Comparison of ENCODE assay signal across 19 cellular contexts in genomic region chr7:71488308-71488707, GRCh38.
DNase-seq lines count a peak whose midpoint lies in the region; ATAC-seq and TF ChIP-seq lines count a peak whose summit lies in the region.
"Had no signal": no experiment of that assay in that cellular context is flagged by ENCODE, and none has a peak within 500 bp of the region (broad histone marks: within the 10 kb centered on the region; RNA-seq: fewer than 3 reads in every experiment).

No MANE protein-coding gene starts in this region.

- no peaks in the 10 kb centered on the region for H3K27me3 Mint-ChIP-seq in WTC11 (ENCODE audit: low read depth)
- no peaks in the 10 kb centered on the region for H3K27me3 Mint-ChIP-seq in activated T-helper 1 cell treated with anti-CD3 and anti-CD28 coated beads, Interleukin-12 subunit alpha, Interleukin-12 subunit beta, Interleukin-2, Interleukin-4 antibody, amounts not matched to agents 30 ng/mL and 10 ng/mL and 1 ng/mL, durations not matched to agents 14 hours and 24 hours and 36 hours (ENCODE audit: insufficient read depth)
- no peaks in the 10 kb centered on the region for H3K27me3 Mint-ChIP-seq in activated CD8-positive, alpha-beta T cell treated with anti-CD3 and anti-CD28 coated beads for 36 hours
- H3K27me3 Mint-ChIP-seq: natural killer cell treated with Interleukin-12 subunit alpha and Interleukin-12 subunit beta and Interleukin-15 and Interleukin-18, amount 100 ng/mL, for 72 hours had no signal

- POLR2A ChIA-PET in WTC11 (lab: Charles Lee) = interaction anchor here (0.6 kb wide), 1 partner anchor 639 kb away, joined by 3 read pairs; no protein-coding TSS in a partner anchor
- POLR2A ChIA-PET in activated CD8-positive, alpha-beta T cell treated with anti-CD3 and anti-CD28 coated beads for 36 hours (lab: Charles Lee) = no interaction called here

- peaks cover 31% of the 10 kb centered on the region for H3K36me3 Mint-ChIP-seq in WTC11
- H3K36me3 Mint-ChIP-seq in activated T-helper 1 cell treated with anti-CD3 and anti-CD28 coated beads, Interleukin-12 subunit alpha, Interleukin-12 subunit beta, Interleukin-2, Interleukin-4 antibody, amounts not matched to agents 30 ng/mL and 10 ng/mL and 1 ng/mL, durations not matched to agents 14 hours and 24 hours and 36 hours (ENCODE audit: low read depth) = no peaks in the 10 kb centered on the region
- H3K36me3 Mint-ChIP-seq in activated CD8-positive, alpha-beta T cell treated with anti-CD3 and anti-CD28 coated beads for 36 hours (ENCODE audit: low read depth) = no peaks in the 10 kb centered on the region
- H3K36me3 Mint-ChIP-seq: natural killer cell treated with Interleukin-12 subunit alpha and Interleukin-12 subunit beta and Interleukin-15 and Interleukin-18, amount 100 ng/mL, for 72 hours had no signal

- CTCF ChIA-PET in WTC11 (lab: Charles Lee) = interaction anchor here (1.2 kb wide), 1 partner anchor 15 kb away, joined by 3 read pairs; no protein-coding TSS in a partner anchor
- CTCF ChIA-PET in activated CD8-positive, alpha-beta T cell treated with anti-CD3 and anti-CD28 coated beads for 36 hours (lab: Charles Lee) = no interaction called here

- no peak overlapping the region for H3K27ac Mint-ChIP-seq in WTC11
- H3K27ac Mint-ChIP-seq in activated T-helper 1 cell treated with anti-CD3 and anti-CD28 coated beads, Interleukin-12 subunit alpha, Interleukin-12 subunit beta, Interleukin-2, Interleukin-4 antibody, amounts not matched to agents 30 ng/mL and 10 ng/mL and 1 ng/mL, durations not matched to agents 14 hours and 24 hours and 36 hours = no peak overlapping the region
- no peak overlapping the region for H3K27ac Mint-ChIP-seq in activated CD8-positive, alpha-beta T cell treated with anti-CD3 and anti-CD28 coated beads for 36 hours
- H3K27ac Mint-ChIP-seq: natural killer cell treated with Interleukin-12 subunit alpha and Interleukin-12 subunit beta and Interleukin-15 and Interleukin-18, amount 100 ng/mL, for 72 hours; T-helper 1 cell treated with Interleukin-12 subunit alpha and Interleukin-12 subunit beta and Interleukin-4 antibody, amounts not matched to agents 30 μg/mL and 1 μg/mL, for 36 hours had no signal

- DNase-seq in DMS 273 (lab: John Stamatoyannopoulos, UW; ENCODE audit: unreplicated experiment) = peak; percentile 73
- DNase-seq in DMS 273 treated with DMSO at 0.1 percent for 48 hours (lab: John Stamatoyannopoulos, UW) = no peak
- no peak for DNase-seq in WTC11 (ENCODE audit: low spot score)
- DNase-seq in fibroblast of the conjunctiva (ENCODE audit: low read depth) = peak; percentile 59
- DNase-seq in smooth muscle cell of the brain vasculature (ENCODE audit: low read depth, low spot score) = peak; percentile 39
- no peak for DNase-seq in activated T-helper 1 cell treated with anti-CD3 and anti-CD28 coated beads, Interleukin-12 subunit alpha, Interleukin-12 subunit beta, Interleukin-2, Interleukin-4 antibody, amounts not matched to agents 30 ng/mL and 10 ng/mL and 1 ng/mL, durations not matched to agents 14 hours and 24 hours and 36 hours (ENCODE audit: low spot score)
- DNase-seq in activated CD8-positive, alpha-beta T cell treated with anti-CD3 and anti-CD28 coated beads for 36 hours = no peak
- DNase-seq: activated CD4-positive, alpha-beta T cell treated with anti-CD3 and anti-CD28 coated beads, Interleukin-2, amount 50 U/mL, for 1 hour; activated naive CD4-positive, alpha-beta T cell; amygdala; effector memory CD4-positive, alpha-beta T cell; hypothalamus; kidney glomerular epithelial cell; NCI-H2107; NCI-H526 treated with DMSO at 0.1 percent for 48 hours; stimulated activated CD4-positive, alpha-beta T cell treated with anti-CD3 and anti-CD28 coated beads, Interleukin-4, amount 100 ng/mL, for 24 hours had no signal

- TF ChIP-seq CTCF in WTC11 (IDR thresholded peaks at IDR 0.05) = no peak
- no peak for TF ChIP-seq CTCF in activated CD8-positive, alpha-beta T cell treated with anti-CD3 and anti-CD28 coated beads for 36 hours (IDR thresholded peaks at IDR 0.05)

- ATAC-seq in WTC11 = peak; percentile 75
- ATAC-seq in GM18858 (IDR thresholded peaks at IDR 0.05; ENCODE audit: unreplicated experiment) = no peak
- ATAC-seq in activated CD8-positive, alpha-beta T cell treated with anti-CD3 and anti-CD28 coated beads for 36 hours = no peak
- ATAC-seq: natural killer cell treated with Interleukin-12 subunit alpha and Interleukin-12 subunit beta and Interleukin-15 and Interleukin-18, amount 100 ng/mL, for 72 hours had no signal

- intact Hi-C loops in activated T-helper 1 cell treated with anti-CD3 and anti-CD28 coated beads, Interleukin-12 subunit alpha, Interleukin-12 subunit beta, Interleukin-2, Interleukin-4 antibody, amounts not matched to agents 30 ng/mL and 10 ng/mL and 1 ng/mL, durations not matched to agents 14 hours and 24 hours and 36 hours (cut with micrococcal nuclease) = loop anchor here (10.0 kb wide), 1 partner anchor 64 kb away; no protein-coding TSS in a partner anchor
- intact Hi-C loops in activated CD8-positive, alpha-beta T cell treated with anti-CD3 and anti-CD28 coated beads for 36 hours (cut with micrococcal nuclease) = no loop called here

- H3K9me3 Mint-ChIP-seq in WTC11 = peaks cover 5% of the 10 kb centered on the region; the same call in 1 of the 2 replicates
- H3K9me3 Mint-ChIP-seq in activated T-helper 1 cell treated with anti-CD3 and anti-CD28 coated beads, Interleukin-12 subunit alpha, Interleukin-12 subunit beta, Interleukin-2, Interleukin-4 antibody, amounts not matched to agents 30 ng/mL and 10 ng/mL and 1 ng/mL, durations not matched to agents 14 hours and 24 hours and 36 hours = peaks cover 35% of the 10 kb centered on the region
- H3K9me3 Mint-ChIP-seq in activated CD8-positive, alpha-beta T cell treated with anti-CD3 and anti-CD28 coated beads for 36 hours = peaks cover 7% of the 10 kb centered on the region

- H3K4me3 Mint-ChIP-seq in WTC11 = no peak overlapping the region
- no peak overlapping the region for H3K4me3 Mint-ChIP-seq in activated T-helper 1 cell treated with anti-CD3 and anti-CD28 coated beads, Interleukin-12 subunit alpha, Interleukin-12 subunit beta, Interleukin-2, Interleukin-4 antibody, amounts not matched to agents 30 ng/mL and 10 ng/mL and 1 ng/mL, durations not matched to agents 14 hours and 24 hours and 36 hours
- no peak overlapping the region for H3K4me3 Mint-ChIP-seq in activated CD8-positive, alpha-beta T cell treated with anti-CD3 and anti-CD28 coated beads for 36 hours
- H3K4me3 Mint-ChIP-seq: natural killer cell treated with Interleukin-12 subunit alpha and Interleukin-12 subunit beta and Interleukin-15 and Interleukin-18, amount 100 ng/mL, for 72 hours; T-helper 1 cell treated with Interleukin-12 subunit alpha and Interleukin-12 subunit beta and Interleukin-4 antibody, amounts not matched to agents 30 μg/mL and 1 μg/mL, for 36 hours had no signal

- H3K4me1 Mint-ChIP-seq in WTC11 = peaks cover 12% of the 10 kb centered on the region
- H3K4me1 Mint-ChIP-seq in activated T-helper 1 cell treated with anti-CD3 and anti-CD28 coated beads, Interleukin-12 subunit alpha, Interleukin-12 subunit beta, Interleukin-2, Interleukin-4 antibody, amounts not matched to agents 30 ng/mL and 10 ng/mL and 1 ng/mL, durations not matched to agents 14 hours and 24 hours and 36 hours (ENCODE audit: low read depth) = no peaks in the 10 kb centered on the region
- no peaks in the 10 kb centered on the region for H3K4me1 Mint-ChIP-seq in activated CD8-positive, alpha-beta T cell treated with anti-CD3 and anti-CD28 coated beads for 36 hours (ENCODE audit: low read depth)

TF ChIP-seq in WTC11, 78 proteins besides CTCF, POLR2A, EP300 and RAD21 (continues in another document):
- TF ChIP-seq CREB1 (CRISPR knock-in tag; IDR thresholded peaks at IDR 0.05) (no peak), TEAD4 (CRISPR knock-in tag; IDR thresholded peaks at IDR 0.05) (no peak), ZNF317 (CRISPR knock-in tag; IDR thresholded peaks at IDR 0.05; ENCODE audit: borderline replicate concordance, low read depth) (no peak), RELA (CRISPR knock-in tag; IDR thresholded peaks at IDR 0.05; ENCODE audit: borderline replicate concordance) (no peak), HMGA2 (CRISPR knock-in tag; IDR thresholded peaks at IDR 0.05) (no peak), NFATC4 (CRISPR knock-in tag; IDR thresholded peaks at IDR 0.05) (no peak), NR2C2 (CRISPR knock-in tag; IDR thresholded peaks at IDR 0.05) (no peak), GRHL2 (CRISPR knock-in tag; IDR thresholded peaks at IDR 0.05; ENCODE audit: insufficient replicate concordance, severe bottlenecking) (no peak), ZSCAN18 (CRISPR knock-in tag; IDR thresholded peaks at IDR 0.05) (no peak), ZNF232 (CRISPR knock-in tag; IDR thresholded peaks at IDR 0.05) (no peak), TP53 (CRISPR knock-in tag; IDR thresholded peaks at IDR 0.05) (0 out of 2 replicates have a peak, but pooled peaks have one; percentile 54), ZNF396 (CRISPR knock-in tag; IDR thresholded peaks at IDR 0.05; ENCODE audit: borderline replicate concordance) (no peak), NR3C1 (CRISPR knock-in tag; conservative IDR thresholded peaks at IDR 0.05; ENCODE audit: low read depth) (no peak)

Comparison
In these comparisons a context has a peak if more than half of its experiments do, and no peak if none do; other contexts are left out.
1. DNase-seq: peak in DMS 273 (single experiment), fibroblast of the conjunctiva (single experiment) and smooth muscle cell of the brain vasculature (single experiment); none in DMS 273 treated with DMSO at 0.1 percent for 48 hours (single experiment), WTC11 (single experiment), activated T-helper 1 cell treated with anti-CD3 and anti-CD28 coated beads, Interleukin-12 subunit alpha, Interleukin-12 subunit beta, Interleukin-2, Interleukin-4 antibody, amounts not matched to agents 30 ng/mL and 10 ng/mL and 1 ng/mL, durations not matched to agents 14 hours and 24 hours and 36 hours (single experiment) and activated CD8-positive, alpha-beta T cell treated with anti-CD3 and anti-CD28 coated beads for 36 hours (single experiment).